8 cellular contexts compared by ENCODE assay signal in the genomic region with DNA sequence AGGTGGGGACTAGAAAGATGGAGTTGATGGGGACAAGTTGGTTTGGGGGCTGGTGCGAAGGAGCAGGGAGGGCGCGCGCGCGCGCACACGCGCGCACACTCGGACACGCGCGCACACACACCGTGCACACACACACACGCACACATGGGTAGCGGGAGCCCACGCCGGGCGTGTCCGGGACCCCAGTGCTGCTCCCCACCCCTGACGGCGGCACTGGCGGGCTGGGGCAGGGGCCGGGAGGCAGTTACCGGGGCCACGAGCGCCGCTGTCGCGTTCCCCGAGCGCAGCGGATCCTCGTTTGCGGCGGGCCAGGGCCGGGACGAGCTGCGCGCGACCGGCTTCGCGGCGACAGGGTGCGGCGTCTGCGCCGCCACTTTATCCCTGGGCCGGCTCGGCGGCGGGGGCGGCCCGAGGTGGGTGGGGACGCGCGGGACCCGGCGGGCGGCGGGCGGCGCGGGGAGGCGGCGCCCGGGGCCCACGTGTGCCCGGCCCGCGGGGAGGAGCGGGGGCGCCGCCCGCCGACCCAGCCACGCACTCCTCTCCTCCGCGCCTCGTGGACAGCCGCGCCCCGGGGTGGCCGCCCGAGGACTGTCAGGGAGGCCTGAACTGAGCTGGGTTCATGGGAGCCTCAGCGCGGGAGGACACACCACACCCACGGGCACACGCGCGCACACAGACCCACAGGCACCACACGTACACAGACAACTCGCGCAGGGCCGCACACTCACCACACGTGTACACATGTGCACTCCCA. TPM values are rescaled to one million over a fixed set of nuclear protein-coding genes. Genes with fewer than 3 reads are reported as not detected.
DNase-seq lines count a peak whose midpoint lies in the region; ATAC-seq and TF ChIP-seq lines count a peak whose summit lies in the region.

No MANE protein-coding gene starts in this region.

- H3K4me1 Mint-ChIP-seq in activated naive CD8-positive, alpha-beta T cell (ENCODE audit: low read depth), result peaks cover 9% of the 10 kb centered on the region
- H3K4me1 Mint-ChIP-seq in progenitor cell of endocrine pancreas (ENCODE audit: low read depth), result peaks cover 1% of the 10 kb centered on the region

- peaks cover 53% of the 10 kb centered on the region for H3K4me1 ChIP-seq in left ventricle myocardium inferior

- H3K4me3 Mint-ChIP-seq in activated naive CD8-positive, alpha-beta T cell, result peak overlapping the region; percentile 87
- H3K4me3 Mint-ChIP-seq in progenitor cell of endocrine pancreas (ENCODE audit: low read depth), result peak overlapping the region; percentile 76

- H3K27me3 Mint-ChIP-seq in activated naive CD8-positive, alpha-beta T cell, result peaks cover 35% of the 10 kb centered on the region
- peaks cover 78% of the 10 kb centered on the region for H3K27me3 Mint-ChIP-seq in progenitor cell of endocrine pancreas

- peaks cover 10% of the 10 kb centered on the region for H3K9me3 ChIP-seq in left ventricle myocardium inferior (replicated peaks)

- ATAC-seq in HG03439 (IDR thresholded peaks at IDR 0.05; ENCODE audit: unreplicated experiment) (peak; percentile 47), HG03378 (IDR thresholded peaks at IDR 0.05; ENCODE audit: unreplicated experiment) (no peak), GM18858 (IDR thresholded peaks at IDR 0.05; ENCODE audit: unreplicated experiment) (no peak)

- H3K27ac Mint-ChIP-seq in activated naive CD8-positive, alpha-beta T cell, result no peak overlapping the region
- H3K27ac Mint-ChIP-seq in progenitor cell of endocrine pancreas, result no peak overlapping the region

- H3K9me3 Mint-ChIP-seq in activated naive CD8-positive, alpha-beta T cell (ENCODE audit: low read depth), result no peaks in the 10 kb centered on the region
- peaks cover 7% of the 10 kb centered on the region for H3K9me3 Mint-ChIP-seq in progenitor cell of endocrine pancreas (ENCODE audit: low read depth)

- in situ Hi-C loops in GM13977 (cut with MboI; ENCODE audit: low pct_unique_long_range_greater_than_20kb, low sequenced_read_pairs, unreplicated experiment), result no loop called here

- no peaks in the 10 kb centered on the region for H3K27me3 ChIP-seq in left ventricle myocardium inferior (ENCODE audit: low read depth)

- intact Hi-C loops in left ventricle myocardium inferior (cut with micrococcal nuclease), result loop anchor here (5.0 kb wide), 1 partner anchor 76 kb away; no protein-coding TSS in a partner anchor

- peak overlapping the region; percentile 96 for H3K27ac ChIP-seq in left ventricle myocardium inferior (replicated peaks)

- DNase-seq in AG20443 (ENCODE audit: low spot score) (peak; percentile 82), GM13977 (ENCODE audit: low spot score) (peak; percentile 75), left ventricle myocardium inferior (peak; percentile 73), progenitor cell of endocrine pancreas (ENCODE audit: low spot score, unreplicated experiment) (peak; percentile 22)

- peak; percentile 49 for TF ChIP-seq CTCF in GM13977 (IDR thresholded peaks at IDR 0.05; ENCODE audit: extremely low read depth, insufficient read depth, missing control alignments)
- peak; percentile 52 for TF ChIP-seq CTCF in left ventricle myocardium inferior (IDR thresholded peaks at IDR 0.05; ENCODE audit: borderline replicate concordance)
- TF ChIP-seq CTCF in progenitor cell of endocrine pancreas (IDR thresholded peaks at IDR 0.05; ENCODE audit: unreplicated experiment), result no peak

- H3K4me3 ChIP-seq in left ventricle myocardium inferior, result peak overlapping the region; percentile 95

- peaks cover 7% of the 10 kb centered on the region for H3K36me3 ChIP-seq in left ventricle myocardium inferior

- H3K36me3 Mint-ChIP-seq in activated naive CD8-positive, alpha-beta T cell, result peaks cover 2% of the 10 kb centered on the region
- peaks cover 2% of the 10 kb centered on the region for H3K36me3 Mint-ChIP-seq in progenitor cell of endocrine pancreas (ENCODE audit: insufficient read depth)

RNA-seq across cellular contexts. Expression of a gene that starts 0.7 kb away (rescaled TPM):
- 67.0 TPM for total RNA-seq in left ventricle myocardium inferior
- 0.43 and 0.62 TPM in 2 replicates for total RNA-seq in progenitor cell of endocrine pancreas

Comparison
In these comparisons a context has a peak if more than half of its experiments do, and no peak if none do; other contexts are left out.
1. DNase-seq: peak in every context shown above with its lines; median percentile 82 in AG20443; 75 in GM13977; 73 in left ventricle myocardium inferior; 22 in progenitor cell of endocrine pancreas.
2. RNA of a gene that starts 0.7 kb away (total RNA-seq): 67.0 TPM in left ventricle myocardium inferior (single experiment); 0.43 to 0.62 TPM in progenitor cell of endocrine pancreas; every median in the first group is over 10 times any median in the second.